36 cellular contexts compared by ENCODE assay signal in the genomic region with DNA sequence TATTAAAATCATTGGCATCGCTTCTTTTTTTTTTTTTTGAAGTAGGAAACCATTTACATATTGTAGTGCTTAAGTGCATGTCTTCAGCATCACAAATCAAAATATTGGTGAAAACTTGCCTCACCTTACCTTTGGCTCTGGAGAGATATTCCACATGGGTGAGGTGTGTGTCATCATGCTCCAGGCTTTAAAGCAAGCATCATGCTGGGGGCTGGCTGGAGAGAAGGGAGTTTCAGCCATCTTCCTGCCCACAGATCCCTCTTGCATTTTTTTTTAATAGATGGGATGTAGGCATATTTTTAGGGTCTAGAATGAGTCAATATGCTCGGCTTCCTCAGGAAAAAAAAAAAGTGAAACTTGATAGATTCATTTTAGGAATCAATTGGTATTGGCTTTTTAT. TPM values are rescaled to one million over a fixed set of nuclear protein-coding genes. Genes with fewer than 3 reads are reported as not detected.
"Had no signal": no experiment of that assay in that cellular context is flagged by ENCODE, and none has a peak within 500 bp of the region (broad histone marks: within the 10 kb centered on the region; RNA-seq: fewer than 3 reads in every experiment).

No MANE protein-coding gene starts in this region.

- H3K27ac ChIP-seq: adrenal gland, body of pancreas, brain microvascular endothelial cell, breast epithelium, VCaP had no signal

- H3K36me3 Mint-ChIP-seq: activated CD4-positive, alpha-beta memory T cell treated with anti-CD3 and anti-CD28 coated beads for 36 hours; activated naive CD4-positive, alpha-beta T cell treated with anti-CD3 and anti-CD28 coated beads, Interleukin-2, amount 50 U/mL, for 72 hours; activated naive CD8-positive, alpha-beta T cell treated with anti-CD3 and anti-CD28 coated beads for 36 hours had no signal

- H3K36me3 ChIP-seq: adrenal gland, brain microvascular endothelial cell, breast epithelium had no signal

- ATAC-seq: activated CD8-positive, alpha-beta T cell treated with anti-CD3 and anti-CD28 coated beads for 36 hours; activated naive CD4-positive, alpha-beta T cell treated with anti-CD3 and anti-CD28 coated beads, Interleukin-2, amount 50 U/mL, for 72 hours; activated T-cell treated with anti-CD3 and anti-CD28 coated beads, Interleukin-2, amount 50 U/mL, for 4 hours; activated T-cell treated with anti-CD3 and anti-CD28 coated beads, Interleukin-2, amount 50 U/mL, for 72 hours; activated T-helper 17 cell treated with anti-CD3 and anti-CD28 coated beads, Interleukin-2, amount 50 U/mL, for 72 hours; body of pancreas had no signal

- H3K27me3 ChIP-seq: body of pancreas, brain microvascular endothelial cell, breast epithelium had no signal

- H3K4me3 ChIP-seq: adrenal gland, body of pancreas, breast epithelium had no signal

- H3K4me1 Mint-ChIP-seq: activated B cell treated with CpG ODN at 0.5 μM for 24 hours; activated CD4-positive, alpha-beta T cell treated with anti-CD3 and anti-CD28 coated beads, Interleukin-2, amount 10 ng/mL, durations not matched to agents 24 days and 14 days; activated T-helper 17 cell treated with anti-CD3 and anti-CD28 coated beads, Interleukin-2, amount 50 U/mL, for 72 hours; central memory CD8-positive, alpha-beta T cell had no signal

- H3K9me3 Mint-ChIP-seq: activated B cell treated with CpG ODN at 0.5 μM for 24 hours; activated CD4-positive, alpha-beta memory T cell treated with anti-CD3 and anti-CD28 coated beads for 36 hours; activated CD4-positive, alpha-beta T cell treated with anti-CD3 and anti-CD28 coated beads, Interleukin-2, amount 10 ng/mL, durations not matched to agents 24 days and 14 days; activated CD8-positive, alpha-beta T cell treated with anti-CD3 and anti-CD28 coated beads for 36 hours; activated naive CD4-positive, alpha-beta T cell treated with anti-CD3 and anti-CD28 coated beads for 36 hours; activated naive CD4-positive, alpha-beta T cell treated with anti-CD3 and anti-CD28 coated beads, Interleukin-2, amount 50 U/mL, for 72 hours; activated naive CD8-positive, alpha-beta T cell treated with anti-CD3 and anti-CD28 coated beads for 36 hours; activated T-cell treated with anti-CD3 and anti-CD28 coated beads, Interleukin-2, amount 50 U/mL, for 4 hours; activated T-cell treated with anti-CD3 and anti-CD28 coated beads, Interleukin-2, amount 50 U/mL, for 72 hours; activated T-helper 1 cell treated with anti-CD3 and anti-CD28 coated beads, Interleukin-12 subunit alpha, Interleukin-12 subunit beta, Interleukin-2, Interleukin-4 antibody, amounts not matched to agents 30 ng/mL and 10 ng/mL and 1 ng/mL, durations not matched to agents 14 hours and 24 hours and 36 hours; activated T-helper 17 cell treated with anti-CD3 and anti-CD28 coated beads, Interleukin-2, amount 50 U/mL, for 72 hours; central memory CD8-positive, alpha-beta T cell; T-helper 1 cell treated with Interleukin-12 subunit alpha and Interleukin-12 subunit beta and Interleukin-4 antibody, amounts not matched to agents 30 μg/mL and 1 μg/mL, for 36 hours; T-helper 2 cell treated with Interferon-gamma antibody and Interleukin-4, amounts not matched to agents 5 μg/mL and 100 μg/mL, for 36 hours had no signal

- H3K4me3 Mint-ChIP-seq: activated B cell treated with CpG ODN at 0.5 μM for 24 hours; activated CD4-positive, alpha-beta memory T cell treated with anti-CD3 and anti-CD28 coated beads for 36 hours; activated CD4-positive, alpha-beta T cell treated with anti-CD3 and anti-CD28 coated beads, Interleukin-2, amount 10 ng/mL, durations not matched to agents 24 days and 14 days; activated CD8-positive, alpha-beta T cell treated with anti-CD3 and anti-CD28 coated beads for 36 hours; activated naive CD4-positive, alpha-beta T cell treated with anti-CD3 and anti-CD28 coated beads for 36 hours; activated naive CD8-positive, alpha-beta T cell treated with anti-CD3 and anti-CD28 coated beads for 36 hours; activated T-cell treated with anti-CD3 and anti-CD28 coated beads, Interleukin-2, amount 50 U/mL, for 4 hours; activated T-cell treated with anti-CD3 and anti-CD28 coated beads, Interleukin-2, amount 50 U/mL, for 72 hours; activated T-helper 1 cell treated with anti-CD3 and anti-CD28 coated beads, Interleukin-12 subunit alpha, Interleukin-12 subunit beta, Interleukin-2, Interleukin-4 antibody, amounts not matched to agents 30 ng/mL and 10 ng/mL and 1 ng/mL, durations not matched to agents 14 hours and 24 hours and 36 hours; activated T-helper 17 cell treated with anti-CD3 and anti-CD28 coated beads, Interleukin-2, amount 50 U/mL, for 72 hours; central memory CD8-positive, alpha-beta T cell; T-helper 1 cell treated with Interleukin-12 subunit alpha and Interleukin-12 subunit beta and Interleukin-4 antibody, amounts not matched to agents 30 μg/mL and 1 μg/mL, for 36 hours; T-helper 2 cell treated with Interferon-gamma antibody and Interleukin-4, amounts not matched to agents 5 μg/mL and 100 μg/mL, for 36 hours had no signal

- DNase-seq: activated B cell treated with CpG ODN at 0.5 μM for 24 hours; activated CD4-positive, alpha-beta memory T cell treated with anti-CD3 and anti-CD28 coated beads for 36 hours; activated CD4-positive, alpha-beta T cell treated with anti-CD3 and anti-CD28 coated beads for 4 hours; activated CD4-positive, alpha-beta T cell treated with anti-CD3 and anti-CD28 coated beads, Interleukin-2, amount 10 ng/mL, durations not matched to agents 24 days and 14 days; activated CD4-positive, alpha-beta T cell treated with anti-CD3 and anti-CD28 coated beads, Interleukin-2, amount 50 U/mL, for 1 hour; activated CD4-positive, alpha-beta T cell treated with anti-CD3 and anti-CD28 coated beads, Interleukin-2, amount 50 U/mL, for 4 hours; activated CD4-positive, CD25-positive, alpha-beta regulatory T cell treated with anti-CD3 and anti-CD28 coated beads, Interleukin-2, amount 50 U/mL, for 72 hours; activated CD8-positive, alpha-beta memory T cell treated with anti-CD3 and anti-CD28 coated beads, Interleukin-2, amount 50 U/mL, for 4 hours; activated CD8-positive, alpha-beta T cell treated with anti-CD3 and anti-CD28 coated beads for 36 hours; activated effector memory CD4-positive, alpha-beta T cell treated with anti-CD3 and anti-CD28 coated beads, Interleukin-2, amount 50 U/mL, for 16 hours; activated gamma-delta T cell treated with Interleukin-2 at 50 U/mL for 16 hours; activated naive CD4-positive, alpha-beta T cell; activated naive CD4-positive, alpha-beta T cell treated with anti-CD3 and anti-CD28 coated beads for 36 hours; activated naive CD4-positive, alpha-beta T cell treated with anti-CD3 and anti-CD28 coated beads, Interleukin-2, amount 50 U/mL, for 16 hours; activated naive CD8-positive, alpha-beta T cell treated with anti-CD3 and anti-CD28 coated beads for 36 hours; activated T-cell treated with anti-CD3 and anti-CD28 coated beads for 4 hours; activated T-cell treated with anti-CD3 and anti-CD28 coated beads, Interleukin-2, amount 50 U/mL, for 1 hour; activated T-cell treated with anti-CD3 and anti-CD28 coated beads, Interleukin-2, amount 50 U/mL, for 4 hours; activated T-cell treated with anti-CD3 and anti-CD28 coated beads, Interleukin-2, amount 50 U/mL, for 72 hours; adrenal gland; amniotic stem cell; aorta; brain microvascular endothelial cell; cerebellar nuclear complex; T-helper 2 cell; T-helper 9 cell had no signal

- H3K27ac Mint-ChIP-seq: activated B cell treated with CpG ODN at 0.5 μM for 24 hours; activated CD4-positive, alpha-beta memory T cell treated with anti-CD3 and anti-CD28 coated beads for 36 hours; activated CD4-positive, alpha-beta T cell treated with anti-CD3 and anti-CD28 coated beads, Interleukin-2, amount 10 ng/mL, durations not matched to agents 24 days and 14 days; activated CD8-positive, alpha-beta T cell treated with anti-CD3 and anti-CD28 coated beads for 36 hours; activated naive CD4-positive, alpha-beta T cell treated with anti-CD3 and anti-CD28 coated beads for 36 hours; activated naive CD4-positive, alpha-beta T cell treated with anti-CD3 and anti-CD28 coated beads, Interleukin-2, amount 50 U/mL, for 72 hours; activated naive CD8-positive, alpha-beta T cell treated with anti-CD3 and anti-CD28 coated beads for 36 hours; activated T-cell treated with anti-CD3 and anti-CD28 coated beads, Interleukin-2, amount 50 U/mL, for 72 hours; activated T-helper 1 cell treated with anti-CD3 and anti-CD28 coated beads, Interleukin-12 subunit alpha, Interleukin-12 subunit beta, Interleukin-2, Interleukin-4 antibody, amounts not matched to agents 30 ng/mL and 10 ng/mL and 1 ng/mL, durations not matched to agents 14 hours and 24 hours and 36 hours; activated T-helper 17 cell treated with anti-CD3 and anti-CD28 coated beads, Interleukin-2, amount 50 U/mL, for 72 hours; T-helper 1 cell treated with Interleukin-12 subunit alpha and Interleukin-12 subunit beta and Interleukin-4 antibody, amounts not matched to agents 30 μg/mL and 1 μg/mL, for 36 hours; T-helper 2 cell treated with Interferon-gamma antibody and Interleukin-4, amounts not matched to agents 5 μg/mL and 100 μg/mL, for 36 hours had no signal

RNA-seq across cellular contexts. Expression of a gene that starts 2.3 kb away (rescaled TPM):
- total RNA-seq: activated B cell treated with CpG ODN at 0.5 μM for 24 hours; activated CD4-positive, alpha-beta memory T cell treated with anti-CD3 and anti-CD28 coated beads for 36 hours; activated CD4-positive, alpha-beta T cell treated with anti-CD3 and anti-CD28 coated beads, Interleukin-2, amount 10 ng/mL, durations not matched to agents 24 days and 14 days; activated CD8-positive, alpha-beta memory T cell treated with anti-CD3 and anti-CD28 coated beads for 36 hours; activated CD8-positive, alpha-beta T cell treated with anti-CD3 and anti-CD28 coated beads for 36 hours; activated naive CD4-positive, alpha-beta T cell treated with anti-CD3 and anti-CD28 coated beads for 36 hours; activated naive CD4-positive, alpha-beta T cell treated with anti-CD3 and anti-CD28 coated beads, Interleukin-2, amount 50 U/mL, for 72 hours; activated naive CD8-positive, alpha-beta T cell treated with anti-CD3 and anti-CD28 coated beads for 36 hours; activated T-cell treated with anti-CD3 and anti-CD28 coated beads, Interleukin-2, amount 50 U/mL, for 4 hours; activated T-cell treated with anti-CD3 and anti-CD28 coated beads, Interleukin-2, amount 50 U/mL, for 72 hours; activated T-helper 1 cell treated with anti-CD3 and anti-CD28 coated beads, Interleukin-12 subunit alpha, Interleukin-12 subunit beta, Interleukin-2, Interleukin-4 antibody, amounts not matched to agents 30 ng/mL and 10 ng/mL and 1 ng/mL, durations not matched to agents 14 hours and 24 hours and 36 hours; activated T-helper 17 cell treated with anti-CD3 and anti-CD28 coated beads, Interleukin-2, amount 50 U/mL, for 72 hours; adrenal gland; aorta; body of pancreas had no signal
- polyA plus RNA-seq: aorta had no signal
